22 cellular contexts compared by ENCODE assay signal in the genomic region with DNA sequence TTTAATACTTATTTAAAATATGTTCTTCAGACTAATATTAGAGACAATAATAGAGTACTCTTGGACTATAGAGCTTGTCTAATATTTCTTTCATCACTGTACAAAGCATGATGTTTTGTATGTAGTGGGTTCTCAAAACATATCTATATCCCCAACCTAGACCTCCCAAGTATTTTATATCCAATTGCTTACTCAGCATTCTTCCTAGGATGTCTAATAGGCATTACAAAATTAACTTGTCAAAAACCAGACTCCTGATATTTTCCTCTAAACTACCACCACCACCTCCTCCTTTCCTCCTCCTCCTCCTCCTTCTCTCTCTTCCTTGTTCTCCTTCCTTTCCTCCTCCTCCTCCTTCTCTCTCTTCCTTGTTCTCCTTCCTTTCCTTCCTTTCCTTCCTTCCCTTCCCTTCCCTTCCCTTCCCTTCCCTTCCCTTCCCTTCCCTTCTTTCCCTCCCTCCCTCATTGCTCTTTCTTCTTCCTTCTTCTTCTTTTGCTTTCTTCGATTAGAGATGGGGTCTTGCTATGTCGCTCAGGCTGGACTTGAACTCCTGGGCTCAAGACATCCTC. TPM values are rescaled to one million over a fixed set of nuclear protein-coding genes. Genes with fewer than 3 reads are reported as not detected.
"Had no signal": no experiment of that assay in that cellular context is flagged by ENCODE, and none has a peak within 500 bp of the region (broad histone marks: within the 10 kb centered on the region; RNA-seq: fewer than 3 reads in every experiment).

No MANE protein-coding gene starts in this region.

- DNase-seq: cortex of kidney; dorsolateral prefrontal cortex; effector CD8-positive, alpha-beta T cell; heart right ventricle; hypothalamus; lower lobe of right lung; midbrain; nucleus accumbens; ovary; stimulated activated CD4-positive, alpha-beta T cell treated with anti-CD3 and anti-CD28 coated beads, Interleukin-4, amount 100 ng/mL, for 24 hours; tibial artery; upper lobe of right lung had no signal

- H3K36me3 ChIP-seq: lower lobe of right lung, neural progenitor cell, ovary, tibial artery, upper lobe of right lung, vagina had no signal

- H3K27me3 ChIP-seq: dorsolateral prefrontal cortex, heart right ventricle, ovary, tibial artery, upper lobe of right lung, vagina had no signal

- H3K4me3 ChIP-seq: dorsolateral prefrontal cortex, heart right ventricle, lower lobe of right lung, neural progenitor cell, ovary, tibial artery, upper lobe of right lung, vagina had no signal

- H3K9me3 ChIP-seq: heart right ventricle, lower lobe of right lung, ovary, tibial artery, upper lobe of right lung, vagina had no signal

- H3K27ac Mint-ChIP-seq: natural killer cell treated with Interleukin-12 subunit alpha and Interleukin-12 subunit beta and Interleukin-15 and Interleukin-18, amount 100 ng/mL, for 72 hours; neural progenitor cell; progenitor cell of endocrine pancreas; stimulated activated memory B cell treated with anti-CD40 and anti-IgM and Interleukin-4, amounts not matched to agents 10 μg/mL and 1 μg/mL and 100 μg/mL, for 72 hours; stimulated activated naive CD8-positive, alpha-beta T cell treated with anti-CD3 and anti-CD28 coated beads, Interleukin-15, Interleukin-2, amounts not matched to agents 100 ng/mL and 50 ng/mL, for 24 hours had no signal

- H3K4me1 ChIP-seq: lower lobe of right lung, neural progenitor cell, tibial artery, upper lobe of right lung had no signal

- H3K36me3 Mint-ChIP-seq: natural killer cell treated with Interleukin-12 subunit alpha and Interleukin-12 subunit beta and Interleukin-15 and Interleukin-18, amount 100 ng/mL, for 72 hours; neural progenitor cell; stimulated activated memory B cell treated with anti-CD40 and anti-IgM and Interleukin-4, amounts not matched to agents 10 μg/mL and 1 μg/mL and 100 μg/mL, for 72 hours had no signal

- H3K9me3 Mint-ChIP-seq: natural killer cell treated with Interleukin-12 subunit alpha and Interleukin-12 subunit beta and Interleukin-15 and Interleukin-18, amount 100 ng/mL, for 72 hours; neural progenitor cell; stimulated activated naive CD8-positive, alpha-beta T cell treated with anti-CD3 and anti-CD28 coated beads, Interleukin-15, Interleukin-2, amounts not matched to agents 100 ng/mL and 50 ng/mL, for 24 hours had no signal

- H3K4me2 ChIP-seq: neural progenitor cell had no signal

- ATAC-seq: heart right ventricle; left lobe of liver; natural killer cell treated with Interleukin-12 subunit alpha and Interleukin-12 subunit beta and Interleukin-15 and Interleukin-18, amount 100 ng/mL, for 72 hours; stimulated activated memory B cell treated with anti-CD40 and anti-IgM and Interleukin-4, amounts not matched to agents 10 μg/mL and 1 μg/mL and 100 μg/mL, for 72 hours had no signal

- H3K4me1 Mint-ChIP-seq: neural progenitor cell; stimulated activated memory B cell treated with anti-CD40 and anti-IgM and Interleukin-4, amounts not matched to agents 10 μg/mL and 1 μg/mL and 100 μg/mL, for 72 hours had no signal

- H3K27ac ChIP-seq: dorsolateral prefrontal cortex, heart right ventricle, lower lobe of right lung, neural progenitor cell, ovary, tibial artery, upper lobe of right lung, vagina had no signal

- H2AFZ ChIP-seq: neural progenitor cell had no signal

- H3K4me3 Mint-ChIP-seq: natural killer cell treated with Interleukin-12 subunit alpha and Interleukin-12 subunit beta and Interleukin-15 and Interleukin-18, amount 100 ng/mL, for 72 hours; neural progenitor cell; stimulated activated memory B cell treated with anti-CD40 and anti-IgM and Interleukin-4, amounts not matched to agents 10 μg/mL and 1 μg/mL and 100 μg/mL, for 72 hours; stimulated activated naive CD8-positive, alpha-beta T cell treated with anti-CD3 and anti-CD28 coated beads, Interleukin-15, Interleukin-2, amounts not matched to agents 100 ng/mL and 50 ng/mL, for 24 hours had no signal

- H3K9ac ChIP-seq: neural progenitor cell had no signal

- FAIRE-seq: frontal cortex, islet of Langerhans had no signal

RNA-seq across cellular contexts. Expression of a gene that starts 29.4 kb away (rescaled TPM):
- total RNA-seq: frontal cortex, left lobe of liver, lower lobe of right lung, progenitor cell of endocrine pancreas, renal cortical epithelial cell, upper lobe of right lung, vagina had no signal
